9 cellular contexts compared by ENCODE assay signal in the genomic region with DNA sequence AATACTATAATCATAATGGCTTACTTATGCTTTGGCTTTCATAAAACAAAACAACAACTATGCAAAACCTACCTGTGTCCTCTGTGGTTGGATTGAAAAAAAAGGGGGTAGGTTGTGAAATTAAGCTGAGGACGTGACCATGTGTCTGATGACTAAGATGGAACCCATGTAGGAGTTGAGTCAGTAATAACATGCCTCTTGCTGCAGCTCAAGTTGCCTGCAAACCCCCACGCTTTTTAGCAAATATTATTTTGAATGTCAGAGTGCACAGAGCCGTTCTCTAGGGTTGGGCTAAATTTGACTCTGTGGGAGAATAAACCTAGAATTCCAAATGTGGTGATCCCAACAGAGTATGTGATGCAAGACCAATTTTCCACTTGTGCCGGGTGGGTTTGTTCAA.
DNase-seq lines count a peak whose midpoint lies in the region; ATAC-seq lines count a peak whose summit lies in the region.
"Had no signal": no experiment of that assay in that cellular context is flagged by ENCODE, and none has a peak within 500 bp of the region (broad histone marks: within the 10 kb centered on the region; RNA-seq: fewer than 3 reads in every experiment).

No MANE protein-coding gene starts in this region.

- peaks cover 37% of the 10 kb centered on the region for H3K4me1 Mint-ChIP-seq in activated naive CD4-positive, alpha-beta T cell treated with anti-CD3 and anti-CD28 coated beads for 36 hours (ENCODE audit: low read depth)
- H3K4me1 Mint-ChIP-seq in activated naive CD4-positive, alpha-beta T cell treated with anti-CD3 and anti-CD28 coated beads, Interleukin-2, amount 10 ng/mL, durations not matched to agents 7 days and 5 days, result peaks cover 8% of the 10 kb centered on the region
- peaks cover 21 to 33% of the 10 kb centered on the region in 2 donors for H3K4me1 Mint-ChIP-seq in stimulated activated naive B cell treated with anti-CD40 and anti-IgM and Interleukin-4, amounts not matched to agents 10 μg/mL and 1 μg/mL and 100 μg/mL, for 72 hours

- intact Hi-C loops in activated naive CD4-positive, alpha-beta T cell treated with anti-CD3 and anti-CD28 coated beads for 36 hours (cut with micrococcal nuclease), result no loop called here
- intact Hi-C loops in left colon (cut with DNase I, micrococcal nuclease), result no loop called here

- CTCF ChIA-PET in activated naive CD4-positive, alpha-beta T cell treated with anti-CD3 and anti-CD28 coated beads for 36 hours (lab: Charles Lee), result interaction anchor here (0.6 to 1.2 kb wide), 5 partner anchors 35 to 153 kb away, joined by 3 to 4 read pairs (median 3); no protein-coding TSS in a partner anchor
- CTCF ChIA-PET in activated naive CD4-positive, alpha-beta T cell treated with anti-CD3 and anti-CD28 coated beads, Interleukin-2, amount 10 ng/mL, durations not matched to agents 7 days and 5 days (lab: Charles Lee), result interaction anchor here (1.0 to 1.3 kb wide), 2 partner anchors 55 to 105 kb away, joined by 3 read pairs; no protein-coding TSS in a partner anchor

- H3K4me3 Mint-ChIP-seq in activated naive CD4-positive, alpha-beta T cell treated with anti-CD3 and anti-CD28 coated beads for 36 hours, result no peak overlapping the region
- no peak overlapping the region for H3K4me3 Mint-ChIP-seq in activated naive CD4-positive, alpha-beta T cell treated with anti-CD3 and anti-CD28 coated beads, Interleukin-2, amount 10 ng/mL, durations not matched to agents 7 days and 5 days
- H3K4me3 Mint-ChIP-seq in stimulated activated naive B cell treated with anti-CD40 and anti-IgM and Interleukin-4, amounts not matched to agents 10 μg/mL and 1 μg/mL and 100 μg/mL, for 72 hours, result no peak overlapping the region
- H3K4me3 Mint-ChIP-seq: nephron progenitor cell had no signal

- no peaks in the 10 kb centered on the region for H3K36me3 Mint-ChIP-seq in activated naive CD4-positive, alpha-beta T cell treated with anti-CD3 and anti-CD28 coated beads for 36 hours (ENCODE audit: low read depth)
- no peaks in the 10 kb centered on the region for H3K36me3 Mint-ChIP-seq in activated naive CD4-positive, alpha-beta T cell treated with anti-CD3 and anti-CD28 coated beads, Interleukin-2, amount 10 ng/mL, durations not matched to agents 7 days and 5 days
- H3K36me3 Mint-ChIP-seq in stimulated activated naive B cell treated with anti-CD40 and anti-IgM and Interleukin-4, amounts not matched to agents 10 μg/mL and 1 μg/mL and 100 μg/mL, for 72 hours, result peaks cover 0 to 2% of the 10 kb centered on the region in 2 donors

- no peaks in the 10 kb centered on the region for H3K9me3 Mint-ChIP-seq in activated naive CD4-positive, alpha-beta T cell treated with anti-CD3 and anti-CD28 coated beads for 36 hours
- no peaks in the 10 kb centered on the region for H3K9me3 Mint-ChIP-seq in activated naive CD4-positive, alpha-beta T cell treated with anti-CD3 and anti-CD28 coated beads, Interleukin-2, amount 10 ng/mL, durations not matched to agents 7 days and 5 days
- peaks cover 2 to 4% of the 10 kb centered on the region in 2 donors for H3K9me3 Mint-ChIP-seq in stimulated activated naive B cell treated with anti-CD40 and anti-IgM and Interleukin-4, amounts not matched to agents 10 μg/mL and 1 μg/mL and 100 μg/mL, for 72 hours
- H3K9me3 Mint-ChIP-seq: nephron progenitor cell had no signal

- no peak overlapping the region for H3K27ac Mint-ChIP-seq in activated naive CD4-positive, alpha-beta T cell treated with anti-CD3 and anti-CD28 coated beads for 36 hours
- H3K27ac Mint-ChIP-seq in activated naive CD4-positive, alpha-beta T cell treated with anti-CD3 and anti-CD28 coated beads, Interleukin-2, amount 10 ng/mL, durations not matched to agents 7 days and 5 days, result no peak overlapping the region
- H3K27ac Mint-ChIP-seq in stimulated activated naive B cell treated with anti-CD40 and anti-IgM and Interleukin-4, amounts not matched to agents 10 μg/mL and 1 μg/mL and 100 μg/mL, for 72 hours, result no peak overlapping the region

- peaks cover 20% of the 10 kb centered on the region for H3K27me3 Mint-ChIP-seq in activated naive CD4-positive, alpha-beta T cell treated with anti-CD3 and anti-CD28 coated beads for 36 hours (ENCODE audit: low read depth)
- peaks cover 28% of the 10 kb centered on the region for H3K27me3 Mint-ChIP-seq in activated naive CD4-positive, alpha-beta T cell treated with anti-CD3 and anti-CD28 coated beads, Interleukin-2, amount 10 ng/mL, durations not matched to agents 7 days and 5 days
- H3K27me3 Mint-ChIP-seq in stimulated activated naive B cell treated with anti-CD40 and anti-IgM and Interleukin-4, amounts not matched to agents 10 μg/mL and 1 μg/mL and 100 μg/mL, for 72 hours, result peaks cover 0 to 8% of the 10 kb centered on the region in 2 donors

- ATAC-seq in HG02938 (IDR thresholded peaks at IDR 0.05; ENCODE audit: unreplicated experiment) (peak; percentile 74), left colon (no peak)
- ATAC-seq in stimulated activated naive B cell treated with anti-CD40 and anti-IgM and Interleukin-4, amounts not matched to agents 10 μg/mL and 1 μg/mL and 100 μg/mL, for 72 hours (replicated peaks), result peak; percentile 76 to 81

- peak; percentile 39 for DNase-seq in activated naive CD4-positive, alpha-beta T cell treated with anti-CD3 and anti-CD28 coated beads for 36 hours
- no peak for DNase-seq in activated naive CD4-positive, alpha-beta T cell treated with anti-CD3 and anti-CD28 coated beads, Interleukin-2, amount 10 ng/mL, durations not matched to agents 7 days and 5 days
- DNase-seq in SIG-M5 treated with dmso at 0.1 percent for 504 hours (lab: John Stamatoyannopoulos, UW; ENCODE audit: unreplicated experiment) (peak; percentile 76), NCI-H2196 treated with DMSO at 0.1 percent for 48 hours (lab: John Stamatoyannopoulos, UW; ENCODE audit: unreplicated experiment) (no peak), left colon (no peak), D341Med (ENCODE audit: low spot score) (no peak)
- no peak for DNase-seq in stimulated activated naive B cell treated with anti-CD40 and anti-IgM and Interleukin-4, amounts not matched to agents 10 μg/mL and 1 μg/mL and 100 μg/mL, for 72 hours
- DNase-seq: nephron progenitor cell had no signal

Comparison
In these comparisons a context has a peak if more than half of its experiments do, and no peak if none do; other contexts are left out.
1. DNase-seq: peak in activated naive CD4-positive, alpha-beta T cell treated with anti-CD3 and anti-CD28 coated beads for 36 hours (single experiment) and SIG-M5 treated with dmso at 0.1 percent for 504 hours (single experiment); none in activated naive CD4-positive, alpha-beta T cell treated with anti-CD3 and anti-CD28 coated beads, Interleukin-2, amount 10 ng/mL, durations not matched to agents 7 days and 5 days (single experiment), stimulated activated naive B cell treated with anti-CD40 and anti-IgM and Interleukin-4, amounts not matched to agents 10 μg/mL and 1 μg/mL and 100 μg/mL, for 72 hours (single experiment), NCI-H2196 treated with DMSO at 0.1 percent for 48 hours (single experiment), left colon (0 of 2) and D341Med (single experiment).